Comparison of ENCODE assay signal across 9 cellular contexts in genomic region chr6:84052204-84052882, GRCh38. TPM values are rescaled to one million over a fixed set of nuclear protein-coding genes. Genes with fewer than 3 reads are reported as not detected.
DNase-seq lines count a peak whose midpoint lies in the region; ATAC-seq, FAIRE-seq and TF ChIP-seq lines count a peak whose summit lies in the region.
"Had no signal": no experiment of that assay in that cellular context is flagged by ENCODE, and none has a peak within 500 bp of the region (broad histone marks: within the 10 kb centered on the region; RNA-seq: fewer than 3 reads in every experiment).

No MANE protein-coding gene starts in this region.

- H2AK5ac ChIP-seq in H1 (ENCODE audit: low read depth, low read length), result no peak overlapping the region

- peak in 2 of 3 experiments; percentile 8 to 24; a peak in 2 of 4 replicates for TF ChIP-seq CTCF in H1 (IDR thresholded peaks at IDR 0.05; ENCODE audit: control extremely low read depth in 1 of 3, insufficient read depth in 1 of 3, low read depth in 1 of 3, low read length in 3 of 3)

- H3K79me1 ChIP-seq in H1 (ENCODE audit: low read depth, low read length), result no peaks in the 10 kb centered on the region

- peak overlapping the region; percentile 61 to 70 for H3K4me2 ChIP-seq in H1 (ENCODE audit: insufficient read depth in 1 of 2, low read depth in 2 of 2, low read length in 2 of 2)

- WGBS in H1 (ENCODE audit: extremely low coverage in 1 of 2, insufficient coverage in 1 of 2, insufficient read length in 1 of 2, insufficient replicate concordance in 2 of 2, low coverage in 1 of 2, low lambda C conversion rate in 2 of 2, missing lambda C conversion rate in 1 of 2), 2 experiments, result 29% methylated on average over 7 of the region's 7 CpGs; no CpG with 5 or more reads in 1 of the 2 experiments

- no peaks in the 10 kb centered on the region for H3K27me3 ChIP-seq in H1 (replicated peaks in 1 of 4; ENCODE audit: control insufficient read depth in 3 of 4, extremely low read depth in 1 of 4, insufficient read depth in 3 of 4, low read length in 3 of 4)

- peak in 1 of 2 experiments; percentile 32; a peak in 1 of 3 replicates for TF ChIP-seq POLR2A in H1 (IDR thresholded peaks at IDR 0.05; ENCODE audit: control extremely low read depth in 1 of 2, low read depth in 2 of 2, low read length in 2 of 2)

- H3K18ac ChIP-seq in H1 (ENCODE audit: extremely low read depth, low read length), result peak overlapping the region; percentile 73; the same call in 1 of the 2 replicates

- ATAC-seq in HG03159 (IDR thresholded peaks at IDR 0.05; ENCODE audit: unreplicated experiment) (no peak), GM21717 (IDR thresholded peaks at IDR 0.05; ENCODE audit: unreplicated experiment) (no peak)

- H2AFZ ChIP-seq in H1 (ENCODE audit: low read length), result no peak overlapping the region

- no peak for TF ChIP-seq EP300 in H1 (IDR thresholded peaks at IDR 0.05; ENCODE audit: borderline replicate concordance in 1 of 2, low read depth in 2 of 2, low read length in 2 of 2)

- H3K23ac ChIP-seq in H1 (ENCODE audit: insufficient read length), result no peak overlapping the region

- peak; percentile 8 to 21; a peak in 2 of 4 replicates for TF ChIP-seq RAD21 in H1 (IDR thresholded peaks at IDR 0.05 in 1 of 2, conservative IDR thresholded peaks at IDR 0.05 in 1 of 2; ENCODE audit: low read depth in 2 of 2, low read length in 2 of 2)

- peaks cover 0 to 14% (median 8%) of the 10 kb centered on the region in 4 experiments; a peak in 6 of 7 replicates for H3K4me1 ChIP-seq in H1 (replicated peaks in 1 of 4; ENCODE audit: control insufficient read depth in 3 of 4, insufficient read depth in 4 of 4, low read length in 3 of 4)

- peak overlapping the region; percentile 28; the same call in 1 of the 2 replicates for H2BK20ac ChIP-seq in H1 (ENCODE audit: low read length)

- H3K56ac ChIP-seq in H1 (replicated peaks; ENCODE audit: insufficient read length, low read depth, low read length), result no peak overlapping the region

- no peak overlapping the region for H3K14ac ChIP-seq in H1 (ENCODE audit: insufficient read length)

- FAIRE-seq in H1 (lab: Jason Lieb, UNC), result peak; percentile 99

- H3K9ac ChIP-seq in H1 (replicated peaks in 1 of 4; ENCODE audit: extremely low read depth in 1 of 4, low read depth in 3 of 4, low read length in 3 of 4), result no peak overlapping the region; a peak in 1 of 7 replicates

- H4K8ac ChIP-seq in H1 (ENCODE audit: extremely low read depth, insufficient read depth, low read length), result no peak overlapping the region

- H3K79me2 ChIP-seq in H1 (ENCODE audit: control insufficient read depth in 1 of 2, insufficient read depth in 2 of 2, low read length in 2 of 2), result no peaks in the 10 kb centered on the region

- no peaks in the 10 kb centered on the region for H3K36me3 ChIP-seq in H1 (ENCODE audit: control insufficient read depth in 2 of 4, insufficient read depth in 4 of 4, low read length in 3 of 4)

- POLR2A ChIA-PET in H1 (lab: Charles Lee; ENCODE audit: partially characterized antibody), result interaction anchor here (1.0 to 1.5 kb wide), 5 partner anchors 17 to 193 kb away, joined by 4 to 5 read pairs (median 4); partner anchors contain the start of genes CYB5R4 and MRAP2

- peak overlapping the region in 1 of 4 experiments; percentile 35; a peak in 4 of 8 replicates for H3K4me3 ChIP-seq in H1 (ENCODE audit: extremely low read depth in 1 of 4, insufficient read depth in 2 of 4, low read depth in 3 of 4, low read length in 4 of 4)

- H3K9me3 ChIP-seq in H1 (ENCODE audit: insufficient read depth in 2 of 2, low read depth in 1 of 2, low read length in 1 of 2), result no peaks in the 10 kb centered on the region

- H4K20me1 ChIP-seq in H1 (replicated peaks in 1 of 2; ENCODE audit: control insufficient read depth in 1 of 2, insufficient read depth in 2 of 2, low read length in 2 of 2), result no peaks in the 10 kb centered on the region

- H2BK120ac ChIP-seq in H1 (replicated peaks; ENCODE audit: low read depth, low read length), result peak overlapping the region; percentile 66

- peak overlapping the region; percentile 54 for H2BK5ac ChIP-seq in H1 (ENCODE audit: low read depth, low read length)

- peak overlapping the region; percentile 45; the same call in 1 of the 2 replicates for H2BK12ac ChIP-seq in H1 (ENCODE audit: low read depth, low read length)

- H3K4ac ChIP-seq in H1 (replicated peaks; ENCODE audit: insufficient read length, low read depth, low read length), result no peak overlapping the region

- H3K23me2 ChIP-seq in H1 (ENCODE audit: low read depth, low read length), result no peaks in the 10 kb centered on the region

- H3K27ac ChIP-seq in H1 (ENCODE audit: low read depth, low read length), result peak overlapping the region; percentile 46

- DNase-seq in HCEC 1CT, result peak; percentile 34
- peak; percentile 98 for DNase-seq in NCI-H69 (lab: John Stamatoyannopoulos, UW)
- DNase-seq in H1 (ENCODE audit: low read depth in 1 of 2, low spot score in 2 of 2), result peak; percentile 43 to 64
- DNase-seq in myocyte (ENCODE audit: low read depth), result peak; percentile 92
- DNase-seq in NK-92 treated with Interleukin-12 subunit alpha and Interleukin-12 subunit beta, amount 100 ng/mL, for 24 hours (lab: John Stamatoyannopoulos, UW), result no peak
- DNase-seq in GM19240 (ENCODE audit: insufficient read length, low spot score), result no peak

- CTCF ChIA-PET in H1 (lab: Charles Lee; ENCODE audit: partially characterized antibody), result interaction anchor here (0.7 to 3.0 kb wide), 6 partner anchors 10 to 183 kb away, joined by 3 to 8 read pairs (median 4); no protein-coding TSS in a partner anchor

- peak overlapping the region; percentile 71 for H4K91ac ChIP-seq in H1 (replicated peaks; ENCODE audit: insufficient read length, low read length)

- peak overlapping the region; percentile 3; the same call in 1 of the 2 replicates for H2BK15ac ChIP-seq in H1 (ENCODE audit: low read length)

- H4K5ac ChIP-seq in H1 (ENCODE audit: insufficient read length, low read depth, low read length), result no peak overlapping the region

TF ChIP-seq in H1, 55 proteins besides CTCF, POLR2A, EP300 and RAD21 (continues in another document):
- TF ChIP-seq, protein P1, sequence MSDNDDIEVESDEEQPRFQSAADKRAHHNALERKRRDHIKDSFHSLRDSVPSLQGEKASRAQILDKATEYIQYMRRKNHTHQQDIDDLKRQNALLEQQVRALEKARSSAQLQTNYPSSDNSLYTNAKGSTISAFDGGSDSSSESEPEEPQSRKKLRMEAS (IDR thresholded peaks at IDR 0.05), result no peak
- TF ChIP-seq CEBPB (IDR thresholded peaks at IDR 0.05; ENCODE audit: low read depth, low read length), result no peak
- TF ChIP-seq SAP30 (IDR thresholded peaks at IDR 0.05; ENCODE audit: insufficient read depth, insufficient replicate concordance, low read length), result no peak
- TF ChIP-seq EZH2 (IDR thresholded peaks at IDR 0.05; ENCODE audit: low read depth, low read length, severe bottlenecking), result no peak
- 0 out of 2 replicates have a peak, but pooled peaks have one; percentile 19 for TF ChIP-seq SP1 (IDR thresholded peaks at IDR 0.05; ENCODE audit: low read depth, low read length)
- no peak for TF ChIP-seq BRCA1 (IDR thresholded peaks at IDR 0.05; ENCODE audit: low read depth, low read length)
- no peak for TF ChIP-seq E2F6 (IDR thresholded peaks at IDR 0.05)
- TF ChIP-seq RNF2 (IDR thresholded peaks at IDR 0.05; ENCODE audit: borderline replicate concordance, low read depth, low read length, missing control alignments, poor library complexity, severe bottlenecking), result no peak
- no peak for TF ChIP-seq USF2 (IDR thresholded peaks at IDR 0.05; ENCODE audit: low read length)
- no peak for TF ChIP-seq CBX8 (IDR thresholded peaks at IDR 0.05; ENCODE audit: borderline replicate concordance, low read depth, low read length)
- TF ChIP-seq SP4 (IDR thresholded peaks at IDR 0.05; ENCODE audit: low read length), result no peak
- peak; percentile 34 for TF ChIP-seq KDM4A (IDR thresholded peaks at IDR 0.05; ENCODE audit: low read depth, low read length, severe bottlenecking)
- peak; percentile 44; the same call in 1 of the 2 replicates for TF ChIP-seq TAF1 (IDR thresholded peaks at IDR 0.05; ENCODE audit: low read depth, low read length)
- TF ChIP-seq ASH2L (IDR thresholded peaks at IDR 0.05; ENCODE audit: low read length), result peak; percentile 28
- TF ChIP-seq SIN3A (conservative IDR thresholded peaks at IDR 0.05 in 1 of 2, IDR thresholded peaks at IDR 0.05 in 1 of 2; ENCODE audit: low read depth in 1 of 2, low read length in 2 of 2), result peak; percentile 30 to 32; a peak in 1 of 4 replicates
- no peak for TF ChIP-seq SRF (IDR thresholded peaks at IDR 0.05; ENCODE audit: low read depth, low read length)
- TF ChIP-seq TBP (IDR thresholded peaks at IDR 0.05; ENCODE audit: low read depth, low read length), result peak; percentile 40; the same call in 1 of the 2 replicates
- TF ChIP-seq KDM5A (IDR thresholded peaks at IDR 0.05; ENCODE audit: low read length), result no peak
- no peak for TF ChIP-seq SUZ12 (IDR thresholded peaks at IDR 0.05; ENCODE audit: low read length)
- no peak for TF ChIP-seq SP2 (IDR thresholded peaks at IDR 0.05; ENCODE audit: low read length)

RNA-seq across cellular contexts. Expression of gene MRAP2, which starts 18.8 kb away (rescaled TPM):
- 4.7 and 5.0 TPM in 2 replicates for total RNA-seq in H1 (2021; fragmentation: NEBNext Ultra II Directional; extraction: Animal tissue kit (Norgen Biotek cat#: 25700))
- 5.3 and 11.0 TPM in 2 replicates for polyA plus RNA-seq in H1 (2011; rRNA removed)
- polyA plus RNA-seq in H1 (2011; cell fraction: cytosol; rRNA removed), result 6.8 TPM
- 2.8 TPM for polyA plus RNA-seq in H1 (2011; cell fraction: nucleus; rRNA removed)
- polyA plus RNA-seq in H1 (2012, experiment 1 of 2), result 6.7 to 11.0 TPM (median 7.8 TPM) in 4 replicates
- 8.2 TPM for polyA plus RNA-seq in H1 (2012, experiment 2 of 2)
- polyA plus RNA-seq in H1 (2013, experiment 1 of 2), result 4.3 TPM
- polyA plus RNA-seq in H1 (2013, experiment 2 of 2), result 5.5 TPM
- 9.5 and 13.2 TPM in 2 replicates for polyA minus RNA-seq in H1 (2011; rRNA and poly(A)+ RNA removed)
- polyA minus RNA-seq in H1 (2011; cell fraction: cytosol; rRNA and poly(A)+ RNA removed), result 3.1 TPM
- polyA minus RNA-seq in H1 (2011; cell fraction: nucleus; rRNA and poly(A)+ RNA removed), result 2.5 TPM
- 7.0 and 8.5 TPM in 2 replicates for total RNA-seq in myocyte
- polyA plus RNA-seq in myocyte (2012), result 2.9 TPM
- total RNA-seq: kidney epithelial cell had no signal

Comparison
In these comparisons a context has a peak if more than half of its experiments do, and no peak if none do; other contexts are left out.
1. DNase-seq: peak in HCEC 1CT (single experiment), NCI-H69 (single experiment), H1 (2 of 2) and myocyte (single experiment); none in NK-92 treated with Interleukin-12 subunit alpha and Interleukin-12 subunit beta, amount 100 ng/mL, for 24 hours (single experiment) and GM19240 (single experiment).